ENCODE assay signal across 15 cellular contexts in the genomic region with DNA sequence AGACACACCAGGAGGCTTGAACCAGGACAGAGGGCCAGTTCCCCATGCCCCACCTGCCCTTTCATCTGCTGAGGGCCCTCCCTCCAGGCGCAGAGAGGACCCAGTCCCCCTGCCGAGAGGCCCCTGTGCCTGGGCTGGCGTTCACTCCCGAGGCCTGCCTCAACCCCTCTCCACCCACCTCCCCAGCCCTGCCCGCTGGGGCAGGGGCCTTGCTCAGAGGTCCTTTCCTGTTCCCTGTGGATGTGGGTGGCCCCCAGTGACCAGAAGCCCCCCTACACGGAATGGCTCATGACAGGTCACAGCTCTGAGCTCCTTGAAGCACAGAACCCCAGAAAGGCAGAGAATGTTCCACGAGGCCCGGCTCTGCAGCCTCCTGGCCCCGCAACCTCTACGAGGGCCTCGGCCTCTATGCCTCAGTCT. TPM values are rescaled to one million over a fixed set of nuclear protein-coding genes. Genes with fewer than 3 reads are reported as not detected.
DNase-seq lines count a peak whose midpoint lies in the region; ATAC-seq, FAIRE-seq and TF ChIP-seq lines count a peak whose summit lies in the region.
"Had no signal": no experiment of that assay in that cellular context is flagged by ENCODE, and none has a peak within 500 bp of the region (broad histone marks: within the 10 kb centered on the region; RNA-seq: fewer than 3 reads in every experiment).

No MANE protein-coding gene starts in this region.

- H3K4me3 ChIP-seq in lower lobe of right lung: peak overlapping the region; percentile 27
- H3K4me3 ChIP-seq: coronary artery, psoas muscle had no signal

- ATAC-seq in lower lobe of right lung: no peak
- ATAC-seq: psoas muscle had no signal

- H3K36me3 ChIP-seq in lower lobe of right lung: peaks cover 75% of the 10 kb centered on the region

- TF ChIP-seq POLR2A in GM12892 (IDR thresholded peaks at IDR 0.05; ENCODE audit: low read depth, low read length): no peak

- no peaks in the 10 kb centered on the region for H3K27me3 ChIP-seq in lower lobe of right lung (ENCODE audit: low read depth)

- peak overlapping the region in 2 of 7 donors; percentile 40 to 50 for H3K27ac Mint-ChIP-seq in CD14-positive monocyte
- peak overlapping the region; percentile 87 for H3K27ac Mint-ChIP-seq in activated T-cell treated with anti-CD3 and anti-CD28 coated beads, Interleukin-2, amount 50 U/mL, for 24 hours

- peaks cover 0 to 5% (median 0%) of the 10 kb centered on the region in 7 donors for H3K9me3 Mint-ChIP-seq in CD14-positive monocyte
- no peaks in the 10 kb centered on the region for H3K9me3 Mint-ChIP-seq in activated T-cell treated with anti-CD3 and anti-CD28 coated beads, Interleukin-2, amount 50 U/mL, for 24 hours

- TF ChIP-seq CTCF in CD14-positive monocyte (IDR thresholded peaks at IDR 0.05): no peak
- no peak for TF ChIP-seq CTCF in lower lobe of right lung (IDR thresholded peaks at IDR 0.05)

- POLR2A ChIA-PET in HEK293T (lab: Yijun Ruan, JAX): interaction anchor here (1.2 kb wide), 1 partner anchor 65 kb away, joined by 4 read pairs; the partner anchor contains the start of genes AFMID and TK1

- peak overlapping the region; percentile 53 for H3K27ac ChIP-seq in lower lobe of right lung
- H3K27ac ChIP-seq: C4-2B, coronary artery, psoas muscle had no signal

- H3K27me3 Mint-ChIP-seq in CD14-positive monocyte (ENCODE audit: low read depth in 3 of 3): peaks cover 0 to 6% (median 0%) of the 10 kb centered on the region in 3 donors
- H3K27me3 Mint-ChIP-seq in activated T-cell treated with anti-CD3 and anti-CD28 coated beads, Interleukin-2, amount 50 U/mL, for 24 hours: no peaks in the 10 kb centered on the region

- H3K4me1 Mint-ChIP-seq in CD14-positive monocyte: peaks cover 60% of the 10 kb centered on the region
- peaks cover 72% of the 10 kb centered on the region for H3K4me1 Mint-ChIP-seq in activated T-cell treated with anti-CD3 and anti-CD28 coated beads, Interleukin-2, amount 50 U/mL, for 24 hours (ENCODE audit: low read depth)

- no peaks in the 10 kb centered on the region for H3K9me3 ChIP-seq in lower lobe of right lung
- H3K9me3 ChIP-seq: psoas muscle had no signal

- intact Hi-C loops in CD14-positive monocyte (cut with micrococcal nuclease): no loop called here
- intact Hi-C loops in lower lobe of right lung (cut with DNase I): loop anchor here (10.0 kb wide), 1 partner anchor 53 kb away; no protein-coding TSS in a partner anchor

- peak; percentile 30 for FAIRE-seq in GM12892 (lab: Jason Lieb, UNC)

- CTCF ChIA-PET in HEK293T (lab: Yijun Ruan, JAX): no interaction called here

- peaks cover 49 to 75% of the 10 kb centered on the region in 2 donors for H3K36me3 Mint-ChIP-seq in CD14-positive monocyte
- H3K36me3 Mint-ChIP-seq in activated T-cell treated with anti-CD3 and anti-CD28 coated beads, Interleukin-2, amount 50 U/mL, for 24 hours (ENCODE audit: low read depth): peaks cover 68% of the 10 kb centered on the region

- H3K4me1 ChIP-seq in lower lobe of right lung: peaks cover 28% of the 10 kb centered on the region
- H3K4me1 ChIP-seq: psoas muscle had no signal

- H3K4me3 Mint-ChIP-seq in CD14-positive monocyte: peak overlapping the region; percentile 64 to 71
- H3K4me3 Mint-ChIP-seq in activated T-cell treated with anti-CD3 and anti-CD28 coated beads, Interleukin-2, amount 50 U/mL, for 24 hours: peak overlapping the region; percentile 78

- DNase-seq in CD14-positive monocyte (ENCODE audit: low spot score): peak; percentile 47
- DNase-seq in GM12892 (ENCODE audit: insufficient read length): no peak
- DNase-seq in activated T-cell treated with anti-CD3 and anti-CD28 coated beads, Interleukin-2, amount 50 U/mL, for 24 hours: peak; percentile 69
- DNase-seq in lower lobe of right lung: no peak
- no peak for DNase-seq in NCI-H146 treated with DMSO at 0.1 percent for 48 hours (lab: John Stamatoyannopoulos, UW; ENCODE audit: unreplicated experiment)
- DNase-seq in HEK293T (ENCODE audit: extremely low spot score): no peak
- no peak for DNase-seq in stimulated activated CD4-positive, alpha-beta T cell treated with anti-CD3 and anti-CD28 coated beads, Interleukin-4, amount 100 ng/mL, for 4 hours
- DNase-seq in cerebellar cortex (ENCODE audit: low spot score): no peak
- DNase-seq: midbrain, NCI-H510A, psoas muscle, SHP77 had no signal

TF ChIP-seq in HEK293T, 16 proteins besides CTCF, POLR2A, EP300 and RAD21:
- TF ChIP-seq ARNT (IDR thresholded peaks at IDR 0.05): no peak
- TF ChIP-seq SUZ12 (IDR thresholded peaks at IDR 0.05): no peak
- no peak for TF ChIP-seq NFRKB (IDR thresholded peaks at IDR 0.05)
- TF ChIP-seq FOXK2 (IDR thresholded peaks at IDR 0.05): no peak
- no peak for TF ChIP-seq SP1 (IDR thresholded peaks at IDR 0.05)
- TF ChIP-seq L3MBTL2 (conservative IDR thresholded peaks at IDR 0.05): no peak
- no peak for TF ChIP-seq ELF4 (IDR thresholded peaks at IDR 0.05)
- no peak for TF ChIP-seq ZNF384 (IDR thresholded peaks at IDR 0.05)
- no peak for TF ChIP-seq LEF1 (IDR thresholded peaks at IDR 0.05; ENCODE audit: borderline replicate concordance)
TF ChIP-seq in HEK293T: peak in this region for 0.

RNA-seq across cellular contexts. Expression of gene TMC6, which starts 6.7 kb away (rescaled TPM):
- polyA plus RNA-seq in CD14-positive monocyte: 10 to 100 TPM; 60.1 to 79.2 TPM
- 55.0 TPM for polyA plus RNA-seq in GM12892 (2012; ENCODE audit: missing spikeins)
- total RNA-seq in lower lobe of right lung: 173 TPM

RNA-seq across cellular contexts. Expression of gene TMC8, which starts 8.8 kb away (rescaled TPM):
- polyA plus RNA-seq in CD14-positive monocyte: 10 to 100 TPM; 13.3 to 15.1 TPM
- polyA plus RNA-seq in GM12892 (2012; ENCODE audit: missing spikeins): 53.3 TPM
- 33.8 TPM for total RNA-seq in lower lobe of right lung

RNA-seq across cellular contexts. Expression of gene C17orf99, which starts 24.4 kb away (rescaled TPM):
- polyA plus RNA-seq in CD14-positive monocyte: not detected
- 4.3 TPM for polyA plus RNA-seq in GM12892 (2012; ENCODE audit: missing spikeins)
- not detected for total RNA-seq in lower lobe of right lung
- total RNA-seq: psoas muscle had no signal
- polyA plus RNA-seq: adipose tissue, psoas muscle had no signal

RNA-seq across cellular contexts. Expression of gene SYNGR2, which starts 46.6 kb away (rescaled TPM):
- polyA plus RNA-seq in CD14-positive monocyte: 100 to 1,000 TPM; 350 to 402 TPM
- 166 TPM for polyA plus RNA-seq in GM12892 (2012; ENCODE audit: missing spikeins)
- total RNA-seq in lower lobe of right lung: 217 TPM

Comparison
In these comparisons a context has a peak if more than half of its experiments do, and no peak if none do; other contexts are left out.
1. DNase-seq: peak in CD14-positive monocyte (single experiment) and activated T-cell treated with anti-CD3 and anti-CD28 coated beads, Interleukin-2, amount 50 U/mL, for 24 hours (single experiment); none in GM12892 (single experiment), lower lobe of right lung (single experiment), NCI-H146 treated with DMSO at 0.1 percent for 48 hours (single experiment), HEK293T (single experiment), stimulated activated CD4-positive, alpha-beta T cell treated with anti-CD3 and anti-CD28 coated beads, Interleukin-4, amount 100 ng/mL, for 4 hours (0 of 2) and cerebellar cortex (single experiment).